Comparison of ENCODE assay signal across 9 cellular contexts in the genomic region with DNA sequence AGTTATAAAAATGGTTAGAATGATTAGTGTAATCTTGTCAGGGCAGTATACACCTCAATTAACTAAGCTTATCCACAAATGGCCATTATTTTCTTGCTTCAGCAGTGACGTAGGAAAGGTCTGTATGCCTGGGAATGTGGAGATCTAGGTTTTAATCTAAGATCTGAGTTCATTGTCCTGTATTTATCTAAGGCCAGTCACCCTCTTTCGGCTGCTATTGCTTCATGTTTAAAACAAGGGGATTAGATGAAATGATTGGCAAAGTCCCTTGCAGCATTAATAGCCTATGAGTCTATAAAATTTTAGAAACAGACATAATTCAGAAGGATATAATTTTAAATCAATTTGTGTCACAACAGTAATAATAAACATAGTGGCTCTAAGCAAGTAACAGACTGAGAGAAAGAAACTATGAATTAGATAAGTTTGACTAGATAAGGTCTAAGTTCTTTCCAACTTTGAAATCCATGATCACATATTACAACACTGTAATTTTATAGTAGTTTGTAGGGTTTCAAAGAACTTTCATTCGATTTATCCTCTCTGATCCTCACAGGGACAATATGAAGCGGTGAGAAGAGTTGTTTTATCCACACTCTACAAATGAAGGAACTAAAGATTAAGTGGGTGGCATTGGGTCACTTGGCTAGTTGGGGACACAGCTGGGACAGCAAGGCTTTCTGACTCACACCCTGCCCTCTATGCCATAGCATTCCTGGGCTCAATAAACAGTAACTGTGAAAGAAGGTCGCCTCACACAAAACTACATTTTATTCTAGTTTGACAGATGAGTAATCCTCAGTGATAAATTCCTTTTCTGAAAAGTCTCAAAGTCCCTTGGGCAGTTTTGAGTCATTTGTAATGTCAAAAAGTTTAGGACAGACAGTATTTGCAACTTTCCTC.
DNase-seq lines count a peak whose midpoint lies in the region; ATAC-seq and TF ChIP-seq lines count a peak whose summit lies in the region.
"Had no signal": no experiment of that assay in that cellular context is flagged by ENCODE, and none has a peak within 500 bp of the region (broad histone marks: within the 10 kb centered on the region; RNA-seq: fewer than 3 reads in every experiment).

No MANE protein-coding gene starts in this region.

- CTCF ChIA-PET in RWPE1 (lab: Yijun Ruan, JAX): interaction anchor here (0.5 to 0.6 kb wide), 3 partner anchors 21 to 1547 kb away, joined by 3 read pairs; no protein-coding TSS in a partner anchor

- H3K27me3 Mint-ChIP-seq in HFFc6 (ENCODE audit: insufficient read depth): peaks cover 3% of the 10 kb centered on the region; the same call in 1 of the 2 replicates

- TF ChIP-seq CTCF in HFFc6 (IDR thresholded peaks at IDR 0.05) (no peak), liver (IDR thresholded peaks at IDR 0.05; ENCODE audit: low read depth, low read length, missing input control) (no peak), RWPE1 (conservative IDR thresholded peaks at IDR 0.05; ENCODE audit: low read depth) (no peak)

- peaks cover 13% of the 10 kb centered on the region for H3K4me1 Mint-ChIP-seq in HFFc6 (ENCODE audit: low read depth)

- H3K27ac ChIP-seq in liver (ENCODE audit: low read depth in 1 of 2, low read length in 2 of 2) (peak overlapping the region; percentile 51 to 60), RWPE1 (no peak overlapping the region)
- H3K27ac ChIP-seq: left ventricle myocardium inferior had no signal

- no peaks in the 10 kb centered on the region for H3K36me3 ChIP-seq in liver (ENCODE audit: control insufficient read depth in 4 of 4, insufficient read depth in 3 of 4, low read depth in 1 of 4, low read length in 3 of 4)
- H3K36me3 ChIP-seq: left ventricle myocardium inferior had no signal

- 32% methylated on average over 5 of the region's 5 CpGs for WGBS in liver

- ATAC-seq in GM18498 (IDR thresholded peaks at IDR 0.05; ENCODE audit: unreplicated experiment): no peak
- no peak for ATAC-seq in GM21526 (IDR thresholded peaks at IDR 0.05; ENCODE audit: low FRiP score, unreplicated experiment)

- H3K36me3 Mint-ChIP-seq in HFFc6 (ENCODE audit: low read depth): no peaks in the 10 kb centered on the region

- peaks cover 6 to 21% (median 15%) of the 10 kb centered on the region in 4 donors for H3K4me1 ChIP-seq in liver (ENCODE audit: control insufficient read depth in 4 of 4, insufficient read depth in 4 of 4, low read length in 3 of 4)

- peak; percentile 37 to 47 for TF ChIP-seq RAD21 in liver (IDR thresholded peaks at IDR 0.05)

- no peaks in the 10 kb centered on the region for H3K9me3 ChIP-seq in liver (ENCODE audit: control insufficient read depth in 4 of 4, low read length in 3 of 4)
- H3K9me3 ChIP-seq: left ventricle myocardium inferior had no signal

- H3K4me3 ChIP-seq in liver (ENCODE audit: low read depth in 1 of 3, low read length in 3 of 3): no peak overlapping the region
- H3K4me3 ChIP-seq: left ventricle myocardium inferior had no signal

- no peak overlapping the region for H3K9ac ChIP-seq in liver (ENCODE audit: low read depth in 1 of 2, low read length in 2 of 2)

- peak overlapping the region; percentile 24 for H3K27ac Mint-ChIP-seq in HFFc6

- DNase-seq in AG20443 (ENCODE audit: low spot score): peak; percentile 41
- peak; percentile 41 for DNase-seq in HFFc6
- peak; percentile 75 for DNase-seq in amniotic epithelial cell (ENCODE audit: low read depth)
- DNase-seq in RWPE1 (ENCODE audit: low spot score): no peak
- DNase-seq in ecto neural progenitor cell (ENCODE audit: low spot score): no peak
- DNase-seq: left ventricle myocardium inferior had no signal

- H3K27me3 ChIP-seq in liver (ENCODE audit: control insufficient read depth in 4 of 4, insufficient read depth in 4 of 4, low read length in 3 of 4): no peaks in the 10 kb centered on the region

- peak overlapping the region; percentile 37 for H3K4me3 Mint-ChIP-seq in HFFc6

- no peaks in the 10 kb centered on the region for H3K9me3 Mint-ChIP-seq in HFFc6

- POLR2A ChIA-PET in RWPE1 (lab: Yijun Ruan, JAX; ENCODE audit: low non-redundant PET): no interaction called here

TF ChIP-seq in liver, 16 proteins besides CTCF, POLR2A, EP300 and RAD21:
- peak; percentile 78 for TF ChIP-seq FOXA1 (IDR thresholded peaks at IDR 0.05)
- peak; percentile 46 for TF ChIP-seq SP1 (IDR thresholded peaks at IDR 0.05)
- TF ChIP-seq JUND (IDR thresholded peaks at IDR 0.05): peak; percentile 58 to 82
- TF ChIP-seq GABPA (IDR thresholded peaks at IDR 0.05 in 1 of 2, conservative IDR thresholded peaks at IDR 0.05 in 1 of 2): peak in 1 of 2 donors; percentile 19
- peak; percentile 83 for TF ChIP-seq FOXA2 (IDR thresholded peaks at IDR 0.05)
- TF ChIP-seq TAF1 (conservative IDR thresholded peaks at IDR 0.05): no peak
- TF ChIP-seq, protein P1, sequence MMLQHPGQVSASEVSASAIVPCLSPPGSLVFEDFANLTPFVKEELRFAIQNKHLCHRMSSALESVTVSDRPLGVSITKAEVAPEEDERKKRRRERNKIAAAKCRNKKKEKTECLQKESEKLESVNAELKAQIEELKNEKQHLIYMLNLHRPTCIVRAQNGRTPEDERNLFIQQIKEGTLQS (IDR thresholded peaks at IDR 0.05): peak; percentile 21
- peak; percentile 96 to 97 for TF ChIP-seq RXRA (IDR thresholded peaks at IDR 0.05)
- TF ChIP-seq, protein P2, sequence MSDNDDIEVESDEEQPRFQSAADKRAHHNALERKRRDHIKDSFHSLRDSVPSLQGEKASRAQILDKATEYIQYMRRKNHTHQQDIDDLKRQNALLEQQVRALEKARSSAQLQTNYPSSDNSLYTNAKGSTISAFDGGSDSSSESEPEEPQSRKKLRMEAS (IDR thresholded peaks at IDR 0.05): peak; percentile 47
- peak; percentile 64 to 68 for TF ChIP-seq HNF4A (conservative IDR thresholded peaks at IDR 0.05)
- TF ChIP-seq, protein P3, sequence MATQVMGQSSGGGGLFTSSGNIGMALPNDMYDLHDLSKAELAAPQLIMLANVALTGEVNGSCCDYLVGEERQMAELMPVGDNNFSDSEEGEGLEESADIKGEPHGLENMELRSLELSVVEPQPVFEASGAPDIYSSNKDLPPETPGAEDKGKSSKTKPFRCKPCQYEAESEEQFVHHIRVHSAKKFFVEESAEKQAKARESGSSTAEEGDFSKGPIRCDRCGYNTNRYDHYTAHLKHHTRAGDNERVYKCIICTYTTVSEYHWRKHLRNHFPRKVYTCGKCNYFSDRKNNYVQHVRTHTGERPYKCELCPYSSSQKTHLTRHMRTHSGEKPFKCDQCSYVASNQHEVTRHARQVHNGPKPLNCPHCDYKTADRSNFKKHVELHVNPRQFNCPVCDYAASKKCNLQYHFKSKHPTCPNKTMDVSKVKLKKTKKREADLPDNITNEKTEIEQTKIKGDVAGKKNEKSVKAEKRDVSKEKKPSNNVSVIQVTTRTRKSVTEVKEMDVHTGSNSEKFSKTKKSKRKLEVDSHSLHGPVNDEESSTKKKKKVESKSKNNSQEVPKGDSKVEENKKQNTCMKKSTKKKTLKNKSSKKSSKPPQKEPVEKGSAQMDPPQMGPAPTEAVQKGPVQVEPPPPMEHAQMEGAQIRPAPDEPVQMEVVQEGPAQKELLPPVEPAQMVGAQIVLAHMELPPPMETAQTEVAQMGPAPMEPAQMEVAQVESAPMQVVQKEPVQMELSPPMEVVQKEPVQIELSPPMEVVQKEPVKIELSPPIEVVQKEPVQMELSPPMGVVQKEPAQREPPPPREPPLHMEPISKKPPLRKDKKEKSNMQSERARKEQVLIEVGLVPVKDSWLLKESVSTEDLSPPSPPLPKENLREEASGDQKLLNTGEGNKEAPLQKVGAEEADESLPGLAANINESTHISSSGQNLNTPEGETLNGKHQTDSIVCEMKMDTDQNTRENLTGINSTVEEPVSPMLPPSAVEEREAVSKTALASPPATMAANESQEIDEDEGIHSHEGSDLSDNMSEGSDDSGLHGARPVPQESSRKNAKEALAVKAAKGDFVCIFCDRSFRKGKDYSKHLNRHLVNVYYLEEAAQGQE (IDR thresholded peaks at IDR 0.05): peak; percentile 57
- TF ChIP-seq YY1 (IDR thresholded peaks at IDR 0.05): peak; percentile 67
- peak in 1 of 2 donors; percentile 21 for TF ChIP-seq EGR1 (IDR thresholded peaks at IDR 0.05; ENCODE audit: low read depth in 2 of 2)
- no peak for TF ChIP-seq NR2F2 (IDR thresholded peaks at IDR 0.05)
- no peak for TF ChIP-seq HNF4G (IDR thresholded peaks at IDR 0.05)
- TF ChIP-seq, protein P4, sequence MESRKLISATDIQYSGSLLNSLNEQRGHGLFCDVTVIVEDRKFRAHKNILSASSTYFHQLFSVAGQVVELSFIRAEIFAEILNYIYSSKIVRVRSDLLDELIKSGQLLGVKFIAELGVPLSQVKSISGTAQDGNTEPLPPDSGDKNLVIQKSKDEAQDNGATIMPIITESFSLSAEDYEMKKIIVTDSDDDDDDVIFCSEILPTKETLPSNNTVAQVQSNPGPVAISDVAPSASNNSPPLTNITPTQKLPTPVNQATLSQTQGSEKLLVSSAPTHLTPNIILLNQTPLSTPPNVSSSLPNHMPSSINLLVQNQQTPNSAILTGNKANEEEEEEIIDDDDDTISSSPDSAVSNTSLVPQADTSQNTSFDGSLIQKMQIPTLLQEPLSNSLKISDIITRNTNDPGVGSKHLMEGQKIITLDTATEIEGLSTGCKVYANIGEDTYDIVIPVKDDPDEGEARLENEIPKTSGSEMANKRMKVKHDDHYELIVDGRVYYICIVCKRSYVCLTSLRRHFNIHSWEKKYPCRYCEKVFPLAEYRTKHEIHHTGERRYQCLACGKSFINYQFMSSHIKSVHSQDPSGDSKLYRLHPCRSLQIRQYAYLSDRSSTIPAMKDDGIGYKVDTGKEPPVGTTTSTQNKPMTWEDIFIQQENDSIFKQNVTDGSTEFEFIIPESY (IDR thresholded peaks at IDR 0.05): peak; percentile 59

Comparison
In these comparisons a context has a peak if more than half of its experiments do, and no peak if none do; other contexts are left out.
1. DNase-seq: peak in AG20443 (single experiment), HFFc6 (single experiment) and amniotic epithelial cell (single experiment); none in RWPE1 (single experiment) and ecto neural progenitor cell (single experiment).